Comparison of ENCODE assay signal across 8 cellular contexts in the genomic region with DNA sequence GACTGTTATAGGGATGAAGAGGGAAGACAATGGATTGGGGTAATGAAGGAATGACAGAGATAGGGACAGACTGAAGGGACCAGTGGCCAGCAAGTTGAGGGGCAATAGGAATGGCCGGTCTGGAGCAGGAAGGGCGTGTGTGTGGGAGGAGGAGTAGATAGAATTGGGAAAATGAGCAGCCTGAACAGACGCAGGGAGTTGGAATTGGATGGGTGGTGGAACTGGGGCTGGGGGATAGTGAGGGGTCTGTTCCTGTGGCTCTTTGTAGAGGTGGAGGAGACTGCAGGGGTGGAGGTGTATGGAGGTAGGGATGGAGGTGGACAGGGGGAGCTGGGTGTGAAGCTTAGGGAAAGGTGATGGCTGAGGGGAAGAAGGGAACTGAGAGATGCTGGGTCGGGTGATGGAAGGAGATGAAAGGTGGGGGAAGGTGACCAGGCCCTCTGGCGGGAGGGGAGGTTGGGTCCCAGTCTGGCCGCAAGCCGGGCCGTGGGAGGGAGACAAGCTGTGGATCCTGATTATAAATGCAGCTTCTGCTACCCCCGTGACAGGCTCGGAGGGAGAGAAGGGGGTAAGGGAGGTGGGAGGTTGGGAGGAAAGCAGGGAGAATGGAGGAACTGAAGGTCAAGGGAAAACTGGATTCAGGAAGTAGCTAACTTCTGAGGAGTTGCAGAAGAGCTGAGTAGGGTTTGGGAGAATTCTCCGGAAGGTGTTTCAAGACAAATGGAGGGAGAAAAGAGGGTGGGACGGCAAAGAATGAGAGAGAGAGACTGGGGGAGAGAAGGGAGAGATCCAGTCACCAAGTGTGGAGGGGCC. TPM values are rescaled to one million over a fixed set of nuclear protein-coding genes. Genes with fewer than 3 reads are reported as not detected.
DNase-seq lines count a peak whose midpoint lies in the region; ATAC-seq, FAIRE-seq and TF ChIP-seq lines count a peak whose summit lies in the region.

No MANE protein-coding gene starts in this region.

- H3K4me3 ChIP-seq in GM23338 = peak overlapping the region; percentile 72
- peak overlapping the region; percentile 62 for H3K4me3 ChIP-seq in right cardiac atrium (ENCODE audit: low read length)
- H3K4me3 ChIP-seq in small intestine (ENCODE audit: low read depth in 1 of 2, low read length in 2 of 2) = peak overlapping the region; percentile 46 to 56

- no peaks in the 10 kb centered on the region for H3K9me2 ChIP-seq in GM23338 (ENCODE audit: insufficient read depth)

- WGBS in right cardiac atrium = 14% methylated on average over 12 of the region's 12 CpGs
- 12 to 19% (median 17%) methylated on average over 12 of the region's 12 CpGs for WGBS in small intestine, 3 donors

- no peak for TF ChIP-seq CTCF in GM23338 (conservative IDR thresholded peaks at IDR 0.05; ENCODE audit: low read depth in 2 of 2)

- no peaks in the 10 kb centered on the region for H3K27me3 ChIP-seq in GM23338 (ENCODE audit: insufficient read depth)
- no peaks in the 10 kb centered on the region for H3K27me3 ChIP-seq in right cardiac atrium (ENCODE audit: control insufficient read depth, insufficient read depth)
- H3K27me3 ChIP-seq in small intestine (ENCODE audit: control insufficient read depth in 2 of 2, insufficient read depth in 2 of 2, low read length in 2 of 2) = no peaks in the 10 kb centered on the region

- H3K36me3 Mint-ChIP-seq in GM23338 (ENCODE audit: low read depth) = peaks cover 27% of the 10 kb centered on the region
- peaks cover 16% of the 10 kb centered on the region for H3K36me3 Mint-ChIP-seq in activated CD4-positive, alpha-beta memory T cell treated with anti-CD3 and anti-CD28 coated beads, Interleukin-2, amount 10 ng/mL, durations not matched to agents 7 days and 5 days (ENCODE audit: low read depth)

- H3K4me1 ChIP-seq in GM23338 (ENCODE audit: insufficient read depth) (peaks cover 38% of the 10 kb centered on the region), right cardiac atrium (ENCODE audit: control insufficient read depth, insufficient read depth, low read length) (peaks cover 14% of the 10 kb centered on the region), small intestine (ENCODE audit: control insufficient read depth in 2 of 2, insufficient read depth in 1 of 2, low read depth in 1 of 2, low read length in 1 of 2) (peaks cover 3 to 11% of the 10 kb centered on the region in 2 donors)

- H3K36me3 ChIP-seq in GM23338 (ENCODE audit: insufficient read depth) (no peaks in the 10 kb centered on the region), small intestine (ENCODE audit: control insufficient read depth in 2 of 2, insufficient read depth in 2 of 2, low read length in 2 of 2) (no peaks in the 10 kb centered on the region)

- CTCF ChIA-PET in activated CD4-positive, alpha-beta memory T cell treated with anti-CD3 and anti-CD28 coated beads, Interleukin-2, amount 10 ng/mL, durations not matched to agents 7 days and 5 days (lab: Charles Lee) = interaction anchor here (0.7 to 2.5 kb wide), 9 partner anchors 9 to 148 kb away, joined by 3 to 11 read pairs (median 3); a partner anchor contains a TSS

- H2AFZ ChIP-seq in GM23338 = no peak overlapping the region

- FAIRE-seq in small intestine (lab: Jason Lieb, UNC) = no peak

- H3K4me1 Mint-ChIP-seq in GM23338 = peaks cover 72% of the 10 kb centered on the region
- H3K4me1 Mint-ChIP-seq in activated CD4-positive, alpha-beta memory T cell treated with anti-CD3 and anti-CD28 coated beads, Interleukin-2, amount 10 ng/mL, durations not matched to agents 7 days and 5 days = peaks cover 69% of the 10 kb centered on the region

- H3K27me3 Mint-ChIP-seq in GM23338 (ENCODE audit: insufficient read depth, low read depth, poor library complexity) = peaks cover 20% of the 10 kb centered on the region
- H3K27me3 Mint-ChIP-seq in activated CD4-positive, alpha-beta memory T cell treated with anti-CD3 and anti-CD28 coated beads, Interleukin-2, amount 10 ng/mL, durations not matched to agents 7 days and 5 days = peaks cover 16% of the 10 kb centered on the region

- peak overlapping the region; percentile 90 for H3K4me3 Mint-ChIP-seq in GM23338
- H3K4me3 Mint-ChIP-seq in activated CD4-positive, alpha-beta memory T cell treated with anti-CD3 and anti-CD28 coated beads, Interleukin-2, amount 10 ng/mL, durations not matched to agents 7 days and 5 days = peak overlapping the region; percentile 98

- no peaks in the 10 kb centered on the region for H3K9me3 ChIP-seq in right cardiac atrium (ENCODE audit: control insufficient read depth, low read length)
- no peaks in the 10 kb centered on the region for H3K9me3 ChIP-seq in small intestine (ENCODE audit: control insufficient read depth, low read depth)

- POLR2A ChIA-PET in activated CD4-positive, alpha-beta memory T cell treated with anti-CD3 and anti-CD28 coated beads, Interleukin-2, amount 10 ng/mL, durations not matched to agents 7 days and 5 days (lab: Charles Lee) = interaction anchor here (1.0 to 2.7 kb wide), 13 partner anchors 8 to 454 kb away, joined by 3 to 22 read pairs (median 6); a partner anchor contains a TSS

- H3F3A ChIP-seq in GM23338 (replicated peaks; ENCODE audit: low read depth) = peaks cover 19% of the 10 kb centered on the region

- no peaks in the 10 kb centered on the region; the same call in 1 of the 2 replicates for H4K20me1 ChIP-seq in GM23338 (replicated peaks; ENCODE audit: insufficient read depth)

- no peaks in the 10 kb centered on the region for H3K9me3 Mint-ChIP-seq in GM23338
- H3K9me3 Mint-ChIP-seq in activated CD4-positive, alpha-beta memory T cell treated with anti-CD3 and anti-CD28 coated beads, Interleukin-2, amount 10 ng/mL, durations not matched to agents 7 days and 5 days = no peaks in the 10 kb centered on the region

- ATAC-seq in GM23338 = no peak
- peak in 1 of 2 donors; percentile 0 for ATAC-seq in right cardiac atrium
- no peak for ATAC-seq in GM18868 (IDR thresholded peaks at IDR 0.05; ENCODE audit: unreplicated experiment)
- no peak for ATAC-seq in GM21447 (IDR thresholded peaks at IDR 0.05; ENCODE audit: unreplicated experiment)

- peak overlapping the region; percentile 81 for H3K27ac Mint-ChIP-seq in GM23338
- H3K27ac Mint-ChIP-seq in activated CD4-positive, alpha-beta memory T cell treated with anti-CD3 and anti-CD28 coated beads, Interleukin-2, amount 10 ng/mL, durations not matched to agents 7 days and 5 days = peak overlapping the region; percentile 93

- intact Hi-C loops in right cardiac atrium (cut with DNase I) = loop anchor here in 1 of 4 donors (10.0 kb wide), 1 partner anchor 150 kb away; no protein-coding TSS in a partner anchor

- H3K4me2 ChIP-seq in GM23338 = peak overlapping the region; percentile 95

- H3K27ac ChIP-seq in GM23338 (ENCODE audit: low read depth) (peak overlapping the region; percentile 77; the same call in 1 of the 2 replicates), right cardiac atrium (ENCODE audit: low read length) (peak overlapping the region; percentile 97), small intestine (ENCODE audit: low read depth in 1 of 2, low read length in 1 of 2) (peak overlapping the region; percentile 77 to 93)

- DNase-seq in GM23338 (ENCODE audit: low spot score) (no peak), right cardiac atrium (no peak), small intestine (no peak), NOMO-1 (lab: John Stamatoyannopoulos, UW; ENCODE audit: unreplicated experiment in 2 of 2) (no peak), KG1 (lab: John Stamatoyannopoulos, UW) (no peak)
- no peak for DNase-seq in activated CD4-positive, alpha-beta memory T cell treated with anti-CD3 and anti-CD28 coated beads, Interleukin-2, amount 10 ng/mL, durations not matched to agents 7 days and 5 days

- H3K79me2 ChIP-seq in GM23338 (replicated peaks; ENCODE audit: insufficient read depth) = peaks cover 57% of the 10 kb centered on the region

TF ChIP-seq in GM23338, 12 proteins besides CTCF, POLR2A, EP300 and RAD21 (continues in another document):
- TF ChIP-seq ZNF114 (CRISPR knock-in tag; IDR thresholded peaks at IDR 0.05) = no peak
- TF ChIP-seq NANOG (IDR thresholded peaks at IDR 0.05; ENCODE audit: borderline replicate concordance) = no peak

RNA-seq across cellular contexts. Expression of a gene that starts 5.2 kb away (rescaled TPM):
- total RNA-seq in GM23338 (2014; rRNA removed; shearing (Covaris generic)) = 36.9 and 45.0 TPM in 2 replicates
- polyA plus RNA-seq in GM23338 (2016; fragmentation: Nextera tagmentation; extraction: Ambion mirVana) (12.9 and 13.9 TPM in 2 replicates), right cardiac atrium (8.0 TPM), small intestine (1 to 10 TPM in 2 of 3 donors, under 1 TPM in 1; 0.89 to 9.6 (median 1.6) TPM)
- 10 to 100 TPM; 35.3 to 39.7 TPM for total RNA-seq in activated CD4-positive, alpha-beta memory T cell treated with anti-CD3 and anti-CD28 coated beads, Interleukin-2, amount 10 ng/mL, durations not matched to agents 7 days and 5 days
- 10 to 100 TPM in 1 of 4 donors, 1 to 10 TPM in 3; 8.6 to 13.2 (median 9.0) TPM for total RNA-seq in right cardiac atrium

RNA-seq across cellular contexts. Expression of a gene that starts 7.2 kb away (rescaled TPM):
- total RNA-seq in GM23338 (2014; rRNA removed; shearing (Covaris generic)) = 193 and 207 TPM in 2 replicates
- polyA plus RNA-seq in GM23338 (2016; fragmentation: Nextera tagmentation; extraction: Ambion mirVana) (421 and 426 TPM in 2 replicates), right cardiac atrium (170 TPM), small intestine (100 to 1,000 TPM; 129 to 217 (median 183) TPM)
- 100 to 1,000 TPM; 243 TPM for total RNA-seq in activated CD4-positive, alpha-beta memory T cell treated with anti-CD3 and anti-CD28 coated beads, Interleukin-2, amount 10 ng/mL, durations not matched to agents 7 days and 5 days
- 100 to 1,000 TPM; 128 to 177 (median 133) TPM for total RNA-seq in right cardiac atrium

RNA-seq across cellular contexts. Expression of a gene that starts 14.2 kb away (rescaled TPM):
- total RNA-seq in GM23338 (2014; rRNA removed; shearing (Covaris generic)) = 33.2 and 46.7 TPM in 2 replicates
- polyA plus RNA-seq in GM23338 (2016; fragmentation: Nextera tagmentation; extraction: Ambion mirVana) (29.4 and 31.4 TPM in 2 replicates), right cardiac atrium (76.4 TPM), small intestine (10 to 100 TPM; 32.2 to 67.6 (median 48.1) TPM)
- 10 to 100 TPM; 46.4 to 51.4 TPM for total RNA-seq in activated CD4-positive, alpha-beta memory T cell treated with anti-CD3 and anti-CD28 coated beads, Interleukin-2, amount 10 ng/mL, durations not matched to agents 7 days and 5 days
- 10 to 100 TPM; 55.5 to 70.6 (median 65.4) TPM for total RNA-seq in right cardiac atrium

RNA-seq across cellular contexts. Expression of a gene that starts 29.3 kb away (rescaled TPM):
- total RNA-seq in GM23338 (2014; rRNA removed; shearing (Covaris generic)) = 17.9 and 25.2 TPM in 2 replicates
- polyA plus RNA-seq in GM23338 (2016; fragmentation: Nextera tagmentation; extraction: Ambion mirVana) (13.5 and 13.6 TPM in 2 replicates), right cardiac atrium (2.8 TPM), small intestine (1 to 10 TPM; 1.6 to 5.2 (median 1.9) TPM)
- total RNA-seq in activated CD4-positive, alpha-beta memory T cell treated with anti-CD3 and anti-CD28 coated beads, Interleukin-2, amount 10 ng/mL, durations not matched to agents 7 days and 5 days = 1 to 10 TPM; 6.9 to 7.4 TPM
- 1 to 10 TPM; 3.9 to 4.9 (median 4.3) TPM for total RNA-seq in right cardiac atrium

RNA-seq across cellular contexts. Expression of a gene that starts 33.4 kb away (rescaled TPM):
- 61.7 and 64.4 TPM in 2 replicates for total RNA-seq in GM23338 (2014; rRNA removed; shearing (Covaris generic))
- polyA plus RNA-seq in GM23338 (2016; fragmentation: Nextera tagmentation; extraction: Ambion mirVana) (10.1 and 10.3 TPM in 2 replicates), right cardiac atrium (0.16 TPM), small intestine (10 to 100 TPM in 1 of 3 donors, 1 to 10 TPM in 2; 3.1 to 23.2 (median 3.2) TPM)
- 100 to 1,000 TPM; 125 to 127 TPM for total RNA-seq in activated CD4-positive, alpha-beta memory T cell treated with anti-CD3 and anti-CD28 coated beads, Interleukin-2, amount 10 ng/mL, durations not matched to agents 7 days and 5 days
- total RNA-seq in right cardiac atrium = 1 to 10 TPM in 2 of 4 donors, under 1 TPM in 1, not detected in 1; 0.62 to 1.2 (median 1.1) TPM
